ENCODE assay signal across 8 cellular contexts in genomic region chr3:111858641-111859040, GRCh38. TPM values are rescaled to one million over a fixed set of nuclear protein-coding genes. Genes with fewer than 3 reads are reported as not detected.
A peak's percentile ranks its signal among the peaks of the same experiment; 100 is the strongest.
DNase-seq lines count a peak whose midpoint lies in the region; ATAC-seq and TF ChIP-seq lines count a peak whose summit lies in the region.

No MANE protein-coding gene starts in this region.

- peaks cover 56% of the 10 kb centered on the region for H3K4me1 Mint-ChIP-seq in WTC11

- TF ChIP-seq CTCF in WTC11 (IDR thresholded peaks at IDR 0.05) (no peak), left ventricle myocardium inferior (IDR thresholded peaks at IDR 0.05; ENCODE audit: borderline replicate concordance) (no peak), retinal pigment epithelial cell (conservative IDR thresholded peaks at IDR 0.05; ENCODE audit: low read depth, low read length) (no peak)

- CTCF ChIA-PET in WTC11 (lab: Charles Lee), result interaction anchor here (0.8 to 3.1 kb wide), 6 partner anchors 24 to 143 kb away, joined by 3 to 33 read pairs (median 6); no protein-coding TSS in a partner anchor

- peak overlapping the region; percentile 73 for H3K27ac Mint-ChIP-seq in WTC11

- intact Hi-C loops in left ventricle myocardium inferior (cut with micrococcal nuclease), result no loop called here

- no peak for DNase-seq in H7
- DNase-seq in WTC11 (ENCODE audit: low spot score), result no peak
- no peak for DNase-seq in left ventricle myocardium inferior
- no peak for DNase-seq in retinal pigment epithelial cell (ENCODE audit: low read depth)
- no peak for DNase-seq in foreskin melanocyte
- no peak for DNase-seq in NCI-H1105 treated with DMSO at 0.1 percent for 48 hours (lab: John Stamatoyannopoulos, UW)

- no peaks in the 10 kb centered on the region for H3K36me3 Mint-ChIP-seq in WTC11

- peak overlapping the region; percentile 96 for H3K4me3 Mint-ChIP-seq in WTC11

- POLR2A ChIA-PET in WTC11 (lab: Charles Lee), result no interaction called here

- peaks cover 61% of the 10 kb centered on the region for H3K4me1 ChIP-seq in left ventricle myocardium inferior

- no peaks in the 10 kb centered on the region for H3K9me3 ChIP-seq in left ventricle myocardium inferior (replicated peaks)

- H3K27me3 Mint-ChIP-seq in WTC11 (ENCODE audit: low read depth), result peaks cover 23% of the 10 kb centered on the region

- H3K36me3 ChIP-seq in H7 (replicated peaks; ENCODE audit: control insufficient read depth, insufficient read depth, low read length) (no peaks in the 10 kb centered on the region), left ventricle myocardium inferior (no peaks in the 10 kb centered on the region)

- H3K4me3 ChIP-seq in H7 (ENCODE audit: insufficient read depth, low read depth, low read length), result peak overlapping the region; percentile 79
- peak overlapping the region; percentile 77 for H3K4me3 ChIP-seq in left ventricle myocardium inferior
- peak overlapping the region; percentile 92 for H3K4me3 ChIP-seq in retinal pigment epithelial cell (ENCODE audit: low read length)

- H3K27ac ChIP-seq in left ventricle myocardium inferior (replicated peaks), result peak overlapping the region; percentile 94

- no peak for ATAC-seq in WTC11
- no peak for ATAC-seq in GM18873 (IDR thresholded peaks at IDR 0.05; ENCODE audit: low FRiP score, unreplicated experiment)
- no peak for ATAC-seq in GM21529 (IDR thresholded peaks at IDR 0.05; ENCODE audit: unreplicated experiment)

- H3K9me3 Mint-ChIP-seq in WTC11, result no peaks in the 10 kb centered on the region

- H3K27me3 ChIP-seq in H7 (ENCODE audit: control insufficient read depth, insufficient read depth, low read length) (peaks cover 3% of the 10 kb centered on the region; the same call in 1 of the 2 replicates), left ventricle myocardium inferior (ENCODE audit: low read depth) (no peaks in the 10 kb centered on the region)

TF ChIP-seq in WTC11, 78 proteins besides CTCF, POLR2A, EP300 and RAD21:
- TF ChIP-seq CDX4 (CRISPR knock-in tag; IDR thresholded peaks at IDR 0.05; ENCODE audit: borderline replicate concordance), result no peak
- no peak for TF ChIP-seq FOXJ3 (CRISPR knock-in tag; IDR thresholded peaks at IDR 0.05; ENCODE audit: borderline replicate concordance)
- TF ChIP-seq ETV6 (CRISPR knock-in tag; IDR thresholded peaks at IDR 0.05), result no peak
- no peak for TF ChIP-seq RORB (CRISPR knock-in tag; IDR thresholded peaks at IDR 0.05)
- TF ChIP-seq GRHL2 (CRISPR knock-in tag; IDR thresholded peaks at IDR 0.05; ENCODE audit: insufficient replicate concordance, severe bottlenecking), result no peak
- no peak for TF ChIP-seq SOX15 (CRISPR knock-in tag; IDR thresholded peaks at IDR 0.05)
- TF ChIP-seq ZNF219 (CRISPR knock-in tag; IDR thresholded peaks at IDR 0.05; ENCODE audit: borderline replicate concordance), result no peak
TF ChIP-seq in WTC11: peak in this region for 0.

RNA-seq across cellular contexts. Expression of gene PHLDB2, which starts 0.4 kb away (rescaled TPM):
- total RNA-seq in H7 (2014; rRNA removed; shearing (Covaris generic)), result 39.6 and 43.3 TPM in 2 replicates
- total RNA-seq in WTC11 (2021), result 23.5 to 40.3 TPM (median 24.9 TPM) in 3 replicates
- total RNA-seq in left ventricle myocardium inferior, result 89.3 TPM
